Comparison of ENCODE assay signal across 13 cellular contexts in genomic region chr5:138504799-138505198, GRCh38. TPM values are rescaled to one million over a fixed set of nuclear protein-coding genes. Genes with fewer than 3 reads are reported as not detected.
DNase-seq lines count a peak whose midpoint lies in the region; ATAC-seq and TF ChIP-seq lines count a peak whose summit lies in the region.
"Had no signal": no experiment of that assay in that cellular context is flagged by ENCODE, and none has a peak within 500 bp of the region (broad histone marks: within the 10 kb centered on the region; RNA-seq: fewer than 3 reads in every experiment).

No MANE protein-coding gene starts in this region.

- H3K9me3 ChIP-seq in heart left ventricle, result no peaks in the 10 kb centered on the region
- H3K9me3 ChIP-seq in stomach, result no peaks in the 10 kb centered on the region
- H3K9me3 ChIP-seq: gastrocnemius medialis had no signal

- H3K4me3 ChIP-seq in heart left ventricle, result no peak overlapping the region
- no peak overlapping the region for H3K4me3 ChIP-seq in stomach
- H3K4me3 ChIP-seq: gastrocnemius medialis had no signal

- H3K27me3 ChIP-seq in heart left ventricle (no peaks in the 10 kb centered on the region), stomach (no peaks in the 10 kb centered on the region)
- H3K27me3 ChIP-seq: gastrocnemius medialis had no signal

- DNase-seq in HPDE6-E6E7 (ENCODE audit: extremely low spot score) (peak; percentile 87), heart left ventricle (peak in 4 of 5 donors; percentile 45 to 63 (median 60)), stomach (peak; percentile 47), GM10266 (ENCODE audit: extremely low spot score) (no peak), NCI-H748 treated with DMSO at 0.1 percent for 48 hours (lab: John Stamatoyannopoulos, UW) (no peak)
- no peak for DNase-seq in naive thymus-derived CD8-positive, alpha-beta T cell
- DNase-seq: gastrocnemius medialis, NCI-H1436 treated with DMSO at 0.1 percent for 48 hours had no signal

- ATAC-seq in SK-N-SH treated with all-trans-retinoic acid at 6 μM for 48 hours, result peak; percentile 57
- peak; percentile 69 to 86 (median 80) for ATAC-seq in heart left ventricle
- ATAC-seq in naive thymus-derived CD8-positive, alpha-beta T cell, result no peak
- ATAC-seq in GM19035 (IDR thresholded peaks at IDR 0.05; ENCODE audit: unreplicated experiment), result no peak

- H3K4me1 ChIP-seq in heart left ventricle (peaks cover 0 to 31% (median 8%) of the 10 kb centered on the region in 12 donors), stomach (peaks cover 11 to 26% (median 16%) of the 10 kb centered on the region in 4 donors)

- H3K36me3 ChIP-seq in heart left ventricle (peaks cover 0 to 43% (median 38%) of the 10 kb centered on the region in 9 donors), stomach (peaks cover 12 to 46% (median 37%) of the 10 kb centered on the region in 4 donors)

- H3K27ac Mint-ChIP-seq in naive thymus-derived CD8-positive, alpha-beta T cell, result peak overlapping the region in 2 of 10 donors; percentile 11 to 43
- H3K27ac Mint-ChIP-seq: T-helper 2 cell treated with Interferon-gamma antibody and Interleukin-4, amounts not matched to agents 5 μg/mL and 100 μg/mL, for 36 hours had no signal

- no peaks in the 10 kb centered on the region for H3K9me3 Mint-ChIP-seq in naive thymus-derived CD8-positive, alpha-beta T cell
- H3K9me3 Mint-ChIP-seq: activated naive CD4-positive, alpha-beta T cell treated with anti-CD3 and anti-CD28 coated beads, Interleukin-2, amount 50 U/mL, for 72 hours; nephron; T-helper 2 cell treated with Interferon-gamma antibody and Interleukin-4, amounts not matched to agents 5 μg/mL and 100 μg/mL, for 36 hours had no signal

- H3K36me3 Mint-ChIP-seq in naive thymus-derived CD8-positive, alpha-beta T cell, result peaks cover 4 to 28% (median 4%) of the 10 kb centered on the region in 3 donors

- WGBS in heart left ventricle, 4 donors, result 21 to 34% (median 27%) methylated on average over 4 of the region's 4 CpGs
- WGBS in stomach, 5 donors, result 12 to 32% (median 22%) methylated on average over 4 of the region's 4 CpGs

- intact Hi-C loops in heart left ventricle (cut with DNase I) (loop anchor here in 4 of 10 donors (1.0 to 10.0 kb wide), 5 partner anchors 37 to 280 kb away; partner anchors contain the start of gene EGR1 (in 1 of the 4)), stomach (cut with DNase I; ENCODE audit: low total_unique reads) (loop anchor here (5.0 kb wide), 1 partner anchor 57 kb away; no protein-coding TSS in a partner anchor)

- H3K27ac ChIP-seq in heart left ventricle (peak overlapping the region in 6 of 12 donors; percentile 28 to 53 (median 45)), stomach (peak overlapping the region in 2 of 5 donors; percentile 47 to 60)

- no peaks in the 10 kb centered on the region for H3K27me3 Mint-ChIP-seq in naive thymus-derived CD8-positive, alpha-beta T cell

- no peak overlapping the region for H3K4me3 Mint-ChIP-seq in naive thymus-derived CD8-positive, alpha-beta T cell
- H3K4me3 Mint-ChIP-seq: nephron; T-helper 2 cell treated with Interferon-gamma antibody and Interleukin-4, amounts not matched to agents 5 μg/mL and 100 μg/mL, for 36 hours had no signal

- TF ChIP-seq EP300 in stomach (IDR thresholded peaks at IDR 0.05), result no peak

- peaks cover 0 to 2% (median under 1%) of the 10 kb centered on the region in 4 donors for H3K4me1 Mint-ChIP-seq in naive thymus-derived CD8-positive, alpha-beta T cell

- TF ChIP-seq POLR2A in heart left ventricle (IDR thresholded peaks at IDR 0.05) (no peak), stomach (IDR thresholded peaks at IDR 0.05) (no peak)

- POLR2A ChIA-PET in naive thymus-derived CD8-positive, alpha-beta T cell (lab: Charles Lee), result no interaction called here

- TF ChIP-seq CTCF in heart left ventricle (IDR thresholded peaks at IDR 0.05) (no peak), stomach (IDR thresholded peaks at IDR 0.05) (no peak), GM10266 (IDR thresholded peaks at IDR 0.05; ENCODE audit: control insufficient read depth, insufficient read depth, low read depth, missing control alignments) (no peak)

TF ChIP-seq in SK-N-SH treated with all-trans-retinoic acid at 6 μM for 48 hours, 23 proteins besides CTCF, POLR2A, EP300 and RAD21:
- no peak for TF ChIP-seq ZC3H10 (CRISPR knock-in tag; IDR thresholded peaks at IDR 0.05)

RNA-seq across cellular contexts. Expression of gene ETF1, which starts 38.2 kb away (rescaled TPM):
- 100 to 1,000 TPM in 1 of 9 donors, 10 to 100 TPM in 8; 52.4 to 116 (median 81.8) TPM for total RNA-seq in heart left ventricle
- polyA plus RNA-seq in heart left ventricle, result 100 to 1,000 TPM in 1 of 2 donors, 10 to 100 TPM in 1; 19.0 to 104 TPM
- 100 to 1,000 TPM in 1 of 5 donors, 10 to 100 TPM in 3, 1 to 10 TPM in 1; 9.0 to 119 (median 53.3) TPM for total RNA-seq in stomach
- polyA plus RNA-seq in stomach, result 10 to 100 TPM; 35.7 to 66.3 (median 48.7) TPM
- total RNA-seq in naive thymus-derived CD8-positive, alpha-beta T cell, result 10 to 100 TPM; 43.4 to 49.0 TPM
- 10 to 100 TPM; 21.5 to 27.5 (median 24.1) TPM for polyA plus RNA-seq in naive thymus-derived CD8-positive, alpha-beta T cell

RNA-seq across cellular contexts. Expression of gene EGR1, which starts 39.5 kb away (rescaled TPM):
- total RNA-seq in heart left ventricle (100 to 1,000 TPM in 1 of 9 donors, 10 to 100 TPM in 4, 1 to 10 TPM in 4; 4.0 to 133 (median 15.3) TPM), stomach (10 to 100 TPM in 4 of 5 donors, 1 to 10 TPM in 1; 7.7 to 83.9 (median 48.1) TPM)
- polyA plus RNA-seq in heart left ventricle (10 to 100 TPM; 13.9 to 16.2 TPM), stomach (10 to 100 TPM; 17.0 to 45.4 (median 30.2) TPM)
- total RNA-seq in naive thymus-derived CD8-positive, alpha-beta T cell, result 1 to 10 TPM; 1.8 to 2.2 TPM
- polyA plus RNA-seq in naive thymus-derived CD8-positive, alpha-beta T cell, result under 1 TPM in 2 of 3 donors, not detected in 1; 0.36 to 0.66 TPM

Comparison
In these comparisons a context has a peak if more than half of its experiments do, and no peak if none do; other contexts are left out.
1. DNase-seq: peak in HPDE6-E6E7 (single experiment), heart left ventricle (4 of 5) and stomach (single experiment); none in naive thymus-derived CD8-positive, alpha-beta T cell (0 of 10), GM10266 (single experiment) and NCI-H748 treated with DMSO at 0.1 percent for 48 hours (single experiment).
2. ATAC-seq: peak in SK-N-SH treated with all-trans-retinoic acid at 6 μM for 48 hours (single experiment) and heart left ventricle (4 of 4); none in naive thymus-derived CD8-positive, alpha-beta T cell (0 of 2) and GM19035 (single experiment).